ENCODE assay signal across 8 cellular contexts in genomic region chr16:85717393-85718152, GRCh38. TPM values are rescaled to one million over a fixed set of nuclear protein-coding genes. Genes with fewer than 3 reads are reported as not detected.
DNase-seq lines count a peak whose midpoint lies in the region; ATAC-seq and TF ChIP-seq lines count a peak whose summit lies in the region.

No MANE protein-coding gene starts in this region.

- H3K36me3 ChIP-seq in GM23338 (ENCODE audit: insufficient read depth) = no peaks in the 10 kb centered on the region

- 0 out of 2 replicates have a peak, but pooled peaks cover 4% of the 10 kb centered on the region for H4K20me1 ChIP-seq in GM23338 (replicated peaks; ENCODE audit: insufficient read depth)

- H3K4me1 Mint-ChIP-seq in GM23338 = peaks cover 15% of the 10 kb centered on the region

- no peak overlapping the region for H3K27ac ChIP-seq in GM23338 (ENCODE audit: low read depth)

- no peaks in the 10 kb centered on the region for H3K27me3 ChIP-seq in GM23338 (ENCODE audit: insufficient read depth)

- no peak overlapping the region for H3K4me3 ChIP-seq in GM23338

- H3K27ac Mint-ChIP-seq in GM23338 = no peak overlapping the region

- peak; percentile 77 to 87 for TF ChIP-seq CTCF in GM23338 (conservative IDR thresholded peaks at IDR 0.05; ENCODE audit: low read depth in 2 of 2)

- H3K27me3 Mint-ChIP-seq in GM23338 (ENCODE audit: insufficient read depth, low read depth, poor library complexity) = peaks cover 17% of the 10 kb centered on the region

- H3K4me3 Mint-ChIP-seq in GM23338 = no peak overlapping the region; the same call in 2 of the 3 replicates

- peaks cover 7% of the 10 kb centered on the region; the same call in 2 of the 3 replicates for H3K36me3 Mint-ChIP-seq in GM23338 (ENCODE audit: low read depth)

- no peaks in the 10 kb centered on the region for H3K79me2 ChIP-seq in GM23338 (replicated peaks; ENCODE audit: insufficient read depth)

- H3K9me3 Mint-ChIP-seq in GM23338 = 0 out of 3 replicates have a peak, but pooled peaks cover 3% of the 10 kb centered on the region

- H3F3A ChIP-seq in GM23338 (replicated peaks; ENCODE audit: low read depth) = peaks cover 5% of the 10 kb centered on the region

- no peaks in the 10 kb centered on the region for H3K9me2 ChIP-seq in GM23338 (ENCODE audit: insufficient read depth)

- no peak overlapping the region for H3K4me2 ChIP-seq in GM23338

- ATAC-seq in GM23338 = peak; percentile 62
- ATAC-seq in HG03039 (IDR thresholded peaks at IDR 0.05; ENCODE audit: unreplicated experiment) = no peak

- no peak overlapping the region for H2AFZ ChIP-seq in GM23338

- H3K4me1 ChIP-seq in GM23338 (ENCODE audit: insufficient read depth) = no peaks in the 10 kb centered on the region; the same call in 1 of the 2 replicates

- DNase-seq in AG08395 (ENCODE audit: low spot score) (peak; percentile 84), GM23338 (ENCODE audit: low spot score) (peak; percentile 90), NCI-H69 (lab: John Stamatoyannopoulos, UW) (peak; percentile 76), ecto neural progenitor cell (ENCODE audit: low spot score) (peak; percentile 81), medulla oblongata (ENCODE audit: extremely low spot score) (peak; percentile 69)
- peak; percentile 30 to 31 for DNase-seq in activated CD4-positive, alpha-beta T cell treated with anti-CD3 and anti-CD28 coated beads, Interleukin-2, amount 50 U/mL, for 4 hours
- peak; percentile 5 to 15 for DNase-seq in stimulated activated CD8-positive, alpha-beta memory T cell treated with anti-CD3 and anti-CD28 coated beads, Interleukin-15, amount 100 ng/mL, for 4 hours (ENCODE audit: low read depth in 2 of 2)

TF ChIP-seq in GM23338, 12 proteins besides CTCF, POLR2A, EP300 and RAD21:
- TF ChIP-seq JUNB (IDR thresholded peaks at IDR 0.05; ENCODE audit: unreplicated experiment) = no peak
- no peak for TF ChIP-seq EZH2 (IDR thresholded peaks at IDR 0.05; ENCODE audit: low read depth, unreplicated experiment)
- TF ChIP-seq REST (IDR thresholded peaks at IDR 0.05; ENCODE audit: unreplicated experiment) = no peak
- TF ChIP-seq ETS1 (IDR thresholded peaks at IDR 0.05) = no peak
- no peak for TF ChIP-seq ZNF462 (CRISPR knock-in tag; IDR thresholded peaks at IDR 0.05)
- no peak for TF ChIP-seq ZNF114 (CRISPR knock-in tag; IDR thresholded peaks at IDR 0.05)
- TF ChIP-seq CREB1 (CRISPR knock-in tag; IDR thresholded peaks at IDR 0.05; ENCODE audit: low read depth) = no peak
TF ChIP-seq in GM23338: peak in this region for 0.

RNA-seq across cellular contexts. Expression of gene GINS2, which starts 28.8 kb away (rescaled TPM):
- 35.0 and 40.5 TPM in 2 replicates for total RNA-seq in GM23338 (2014; rRNA removed; shearing (Covaris generic))
- 42.0 and 44.4 TPM in 2 replicates for polyA plus RNA-seq in GM23338 (2016; fragmentation: Nextera tagmentation; extraction: Ambion mirVana)

RNA-seq across cellular contexts. Expression of gene C16orf74, which starts 33.3 kb away (rescaled TPM):
- total RNA-seq in GM23338 (2014; rRNA removed; shearing (Covaris generic)) = 11.3 and 12.1 TPM in 2 replicates
- polyA plus RNA-seq in GM23338 (2016; fragmentation: Nextera tagmentation; extraction: Ambion mirVana) = 19.0 and 19.1 TPM in 2 replicates

Comparison
In these comparisons a context has a peak if more than half of its experiments do, and no peak if none do; other contexts are left out.
1. DNase-seq: peak in every context shown above with its lines; median percentile 90 in GM23338; 84 in AG08395; 81 in ecto neural progenitor cell; 76 in NCI-H69; 69 in medulla oblongata; 30 in activated CD4-positive, alpha-beta T cell treated with anti-CD3 and anti-CD28 coated beads, Interleukin-2, amount 50 U/mL, for 4 hours; 10 in stimulated activated CD8-positive, alpha-beta memory T cell treated with anti-CD3 and anti-CD28 coated beads, Interleukin-15, amount 100 ng/mL, for 4 hours.